8 cellular contexts compared by ENCODE assay signal in the genomic region with DNA sequence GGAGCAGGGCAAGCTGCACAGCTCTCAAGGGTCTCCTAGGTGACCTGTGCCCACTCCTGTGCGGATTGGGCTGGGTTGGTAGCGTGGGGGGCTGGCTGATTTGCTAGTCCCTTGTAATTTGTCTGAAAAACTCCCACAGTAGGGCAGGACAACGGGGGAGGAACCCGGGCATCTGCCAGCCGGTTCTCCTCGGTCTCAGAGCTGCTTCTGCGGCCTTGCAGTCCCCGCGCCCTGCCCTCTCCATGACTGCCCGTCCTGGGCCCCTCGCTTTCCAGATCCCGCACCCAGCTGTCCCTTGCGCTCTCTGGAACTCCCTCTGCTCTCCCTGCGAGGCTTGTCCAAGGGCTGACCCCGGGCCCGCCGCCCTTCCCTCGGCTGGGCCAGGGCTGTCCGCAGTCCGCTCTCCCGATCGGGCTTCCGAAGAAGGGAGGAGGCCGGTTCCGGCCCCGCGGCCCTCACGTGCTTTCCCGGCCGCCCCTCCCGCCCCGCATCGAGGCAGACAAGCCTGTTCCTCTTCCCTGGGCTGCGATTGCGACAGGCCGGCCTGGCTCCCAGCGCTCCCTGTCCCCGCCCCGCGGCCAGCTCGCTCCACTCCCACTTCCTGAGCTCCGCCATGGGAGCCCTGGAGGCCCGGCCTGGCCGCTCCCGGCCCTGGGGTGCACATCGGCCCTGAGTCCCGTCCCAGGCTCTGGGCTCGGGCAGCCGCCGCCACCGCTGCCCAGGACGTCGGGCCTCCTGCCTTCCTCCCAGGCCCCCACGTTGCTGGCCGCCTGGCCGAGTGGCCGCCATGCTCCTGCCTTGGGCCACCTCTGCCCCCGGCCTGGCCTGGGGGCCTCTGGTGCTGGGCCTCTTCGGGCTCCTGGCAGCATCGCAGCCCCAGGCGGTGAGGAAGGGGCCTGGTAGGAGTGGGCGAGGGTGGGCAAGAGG. TPM values are rescaled to one million over a fixed set of nuclear protein-coding genes. Genes with fewer than 3 reads are reported as not detected.
DNase-seq lines count a peak whose midpoint lies in the region; ATAC-seq and TF ChIP-seq lines count a peak whose summit lies in the region.

A gene (plus strand): TSS at position 591 of the 927 bp plus-strand sequence. CDS start 197 bp downstream, at position 788.

- H3K4me1 ChIP-seq in cardiac muscle cell (ENCODE audit: low read depth) = no peaks in the 10 kb centered on the region
- H3K4me1 ChIP-seq in parathyroid adenoma = peaks cover 18% of the 10 kb centered on the region

- TF ChIP-seq CTCF in cardiac muscle cell (IDR thresholded peaks at IDR 0.05; ENCODE audit: low read depth, low read length) (peak; percentile 17), parathyroid adenoma (IDR thresholded peaks at IDR 0.05) (peak; percentile 34)

- H3K9me3 ChIP-seq in cardiac muscle cell (ENCODE audit: low read depth) = no peaks in the 10 kb centered on the region
- H3K9me3 ChIP-seq in parathyroid adenoma (ENCODE audit: control insufficient read depth, low read length) = no peaks in the 10 kb centered on the region

- H3K27me3 ChIP-seq in cardiac muscle cell = peaks cover 4% of the 10 kb centered on the region
- H3K27me3 ChIP-seq in parathyroid adenoma (ENCODE audit: control insufficient read depth, insufficient read depth, low read length) = no peaks in the 10 kb centered on the region

- peak within 1 kb of the TSS; percentile 91 for H3K4me2 ChIP-seq in parathyroid adenoma (ENCODE audit: low read length)

- H3K36me3 ChIP-seq in cardiac muscle cell = no peaks in the 10 kb centered on the region
- no peaks in the 10 kb centered on the region for H3K36me3 ChIP-seq in parathyroid adenoma (ENCODE audit: control insufficient read depth, insufficient read depth, low read length)

- H3K9ac ChIP-seq in parathyroid adenoma = peak within 1 kb of the TSS; percentile 84

- ATAC-seq in GM18502 (IDR thresholded peaks at IDR 0.05; ENCODE audit: poor library complexity, unreplicated experiment) (no peak), GM21576 (IDR thresholded peaks at IDR 0.05; ENCODE audit: unreplicated experiment) (no peak), HG03354 (IDR thresholded peaks at IDR 0.05; ENCODE audit: poor library complexity, severe bottlenecking, unreplicated experiment) (no peak)

- peak; percentile 95 for DNase-seq in ELR (ENCODE audit: low read depth)
- peak; percentile 37 for DNase-seq in NCI-H2029 treated with DMSO at 0.1 percent for 48 hours (lab: John Stamatoyannopoulos, UW)
- peak in 50 of 58 donors; percentile 25 to 72 (median 48) for DNase-seq in anterior cingulate cortex (lab: John Stamatoyannopoulos, UW)
- DNase-seq in cardiac muscle cell (ENCODE audit: low read depth in 1 of 2, low spot score in 1 of 2) = peak; percentile 44 to 99

- H2AFZ ChIP-seq in parathyroid adenoma = peak within 1 kb of the TSS; percentile 79

- H3K4me3 ChIP-seq in cardiac muscle cell (no peak within 1 kb of the TSS), parathyroid adenoma (ENCODE audit: low read depth, low read length) (peak within 1 kb of the TSS; percentile 84)

- peaks cover 5% of the 10 kb centered on the region for H3K79me2 ChIP-seq in parathyroid adenoma

- H3K27ac ChIP-seq in cardiac muscle cell = no peak within 1 kb of the TSS
- H3K27ac ChIP-seq in parathyroid adenoma = peak within 1 kb of the TSS; percentile 93

RNA-seq across cellular contexts. Expression of the gene that starts here (rescaled TPM):
- 2.2 and 4.1 TPM in 2 replicates for total RNA-seq in cardiac muscle cell
- 0.65 and 2.4 TPM in 2 replicates for polyA plus RNA-seq in cardiac muscle cell

Comparison
In these comparisons a context has a peak if more than half of its experiments do, and no peak if none do; other contexts are left out.
1. DNase-seq: peak in every context shown above with its lines; median percentile 95 in ELR; 72 in cardiac muscle cell; 48 in anterior cingulate cortex; 37 in NCI-H2029 treated with DMSO at 0.1 percent for 48 hours.